Comparison of ENCODE assay signal across 31 cellular contexts in the genomic region with DNA sequence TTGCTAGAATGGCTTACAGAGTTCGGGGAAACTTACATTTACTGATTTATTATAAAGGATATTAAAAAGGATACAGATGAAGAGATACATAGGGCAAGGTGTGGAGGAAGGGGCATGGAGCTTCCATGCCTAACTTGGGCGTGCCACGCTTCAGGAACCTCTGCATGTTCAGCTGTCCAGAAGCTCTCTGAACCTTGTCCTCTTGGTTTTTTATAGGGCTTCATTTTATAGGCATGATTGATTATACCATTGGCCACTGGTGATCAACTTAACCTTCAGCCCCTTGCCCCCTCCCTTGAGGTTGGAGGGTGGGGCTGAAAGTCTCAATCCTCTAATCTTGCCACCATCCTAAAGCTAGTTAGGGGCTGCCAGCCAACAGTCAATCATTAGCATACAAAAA. TPM values are rescaled to one million over a fixed set of nuclear protein-coding genes. Genes with fewer than 3 reads are reported as not detected.
"Had no signal": no experiment of that assay in that cellular context is flagged by ENCODE, and none has a peak within 500 bp of the region (broad histone marks: within the 10 kb centered on the region; RNA-seq: fewer than 3 reads in every experiment).

No MANE protein-coding gene starts in this region.

- H2AFZ ChIP-seq: PC-9 had no signal

- DNase-seq: activated CD4-positive, alpha-beta T cell treated with anti-CD3 and anti-CD28 coated beads for 36 hours; activated CD4-positive, alpha-beta T cell treated with anti-CD3 and anti-CD28 coated beads, Interleukin-2, amount 10 ng/mL, durations not matched to agents 7 days and 5 days; activated CD4-positive, alpha-beta T cell treated with anti-CD3 and anti-CD28 coated beads, Interleukin-2, amount 50 U/mL, for 48 hours; activated CD8-positive, alpha-beta T cell treated with anti-CD3 and anti-CD28 coated beads, Interleukin-2, amount 10 ng/mL, durations not matched to agents 7 days and 5 days; activated gamma-delta T cell; activated naive CD4-positive, alpha-beta T cell treated with anti-CD3 and anti-CD28 coated beads for 36 hours; activated T-cell treated with anti-CD3 and anti-CD28 coated beads, Interleukin-2, amount 50 U/mL, for 24 hours; adrenal gland; Karpas-422; KBM-7; MG63; NCI-H1048; NCI-H1436 treated with DMSO at 0.1 percent for 48 hours; NCI-H1694 treated with DMSO at 0.1 percent for 48 hours; NCI-H2029; NCI-H510A treated with DMSO at 0.1 percent for 48 hours; NCI-H526 treated with DMSO at 0.1 percent for 48 hours; NCI-H774; PC-9; SHP77; SK-N-SH had no signal

- H3K9ac ChIP-seq: SK-N-SH had no signal

- H3K4me3 ChIP-seq: adrenal gland, MG63, PC-9, SJSA1 had no signal

- H3K4me2 ChIP-seq: PC-9, SK-N-SH had no signal

- H3K27ac Mint-ChIP-seq: activated CD4-positive, alpha-beta T cell treated with anti-CD3 and anti-CD28 coated beads for 36 hours; activated CD4-positive, alpha-beta T cell treated with anti-CD3 and anti-CD28 coated beads, Interleukin-2, amount 10 ng/mL, durations not matched to agents 7 days and 5 days; activated CD8-positive, alpha-beta T cell treated with anti-CD3 and anti-CD28 coated beads, Interleukin-2, amount 10 ng/mL, durations not matched to agents 7 days and 5 days; activated naive CD4-positive, alpha-beta T cell treated with anti-CD3 and anti-CD28 coated beads for 36 hours; activated naive CD4-positive, alpha-beta T cell treated with anti-CD3 and anti-CD28 coated beads, Interleukin-2, amount 50 U/mL, for 72 hours; activated T-cell treated with anti-CD3 and anti-CD28 coated beads, Interleukin-2, amount 50 U/mL, for 24 hours; activated T-helper 2 cell treated with anti-CD3 and anti-CD28 coated beads, Interferon-gamma antibody, Interleukin-2, Interleukin-4, amounts not matched to agents 10 μg/mL and 5 μg/mL and 100 μg/mL, durations not matched to agents 14 hours and 24 hours and 36 hours; brain; IgD-negative memory B cell; T-helper 1 cell treated with Interleukin-12 subunit alpha and Interleukin-12 subunit beta and Interleukin-4 antibody, amounts not matched to agents 30 μg/mL and 1 μg/mL, for 36 hours; T-helper 2 cell treated with Interferon-gamma antibody and Interleukin-4, amounts not matched to agents 5 μg/mL and 100 μg/mL, for 36 hours had no signal

- H3K9me3 ChIP-seq: adrenal gland, MG63, SJSA1, SK-N-SH had no signal

- H3K36me3 Mint-ChIP-seq: activated naive CD4-positive, alpha-beta T cell treated with anti-CD3 and anti-CD28 coated beads, Interleukin-2, amount 50 U/mL, for 72 hours; WTC11 had no signal

- H3K27me3 ChIP-seq: adrenal gland, MG63, SJSA1 had no signal

- H3K9me3 Mint-ChIP-seq: activated CD4-positive, alpha-beta T cell treated with anti-CD3 and anti-CD28 coated beads, Interleukin-2, amount 10 ng/mL, durations not matched to agents 7 days and 5 days; activated naive CD4-positive, alpha-beta T cell treated with anti-CD3 and anti-CD28 coated beads for 36 hours; activated naive CD4-positive, alpha-beta T cell treated with anti-CD3 and anti-CD28 coated beads, Interleukin-2, amount 50 U/mL, for 72 hours; activated T-cell treated with anti-CD3 and anti-CD28 coated beads, Interleukin-2, amount 50 U/mL, for 24 hours; activated T-helper 2 cell treated with anti-CD3 and anti-CD28 coated beads, Interferon-gamma antibody, Interleukin-2, Interleukin-4, amounts not matched to agents 10 μg/mL and 5 μg/mL and 100 μg/mL, durations not matched to agents 14 hours and 24 hours and 36 hours; brain; central memory CD8-positive, alpha-beta T cell; IgD-negative memory B cell; T-helper 1 cell treated with Interleukin-12 subunit alpha and Interleukin-12 subunit beta and Interleukin-4 antibody, amounts not matched to agents 30 μg/mL and 1 μg/mL, for 36 hours; T-helper 2 cell treated with Interferon-gamma antibody and Interleukin-4, amounts not matched to agents 5 μg/mL and 100 μg/mL, for 36 hours; WTC11 had no signal

- H3K36me3 ChIP-seq: adrenal gland, MG63, SJSA1 had no signal

- H3K4me1 Mint-ChIP-seq: activated CD4-positive, alpha-beta T cell treated with anti-CD3 and anti-CD28 coated beads, Interleukin-2, amount 10 ng/mL, durations not matched to agents 7 days and 5 days; central memory CD8-positive, alpha-beta T cell had no signal

- H3K4me3 Mint-ChIP-seq: activated CD4-positive, alpha-beta T cell treated with anti-CD3 and anti-CD28 coated beads for 36 hours; activated CD4-positive, alpha-beta T cell treated with anti-CD3 and anti-CD28 coated beads, Interleukin-2, amount 10 ng/mL, durations not matched to agents 7 days and 5 days; activated CD8-positive, alpha-beta T cell treated with anti-CD3 and anti-CD28 coated beads, Interleukin-2, amount 10 ng/mL, durations not matched to agents 7 days and 5 days; activated naive CD4-positive, alpha-beta T cell treated with anti-CD3 and anti-CD28 coated beads for 36 hours; activated T-cell treated with anti-CD3 and anti-CD28 coated beads, Interleukin-2, amount 50 U/mL, for 24 hours; brain; central memory CD8-positive, alpha-beta T cell; IgD-negative memory B cell; T-helper 1 cell treated with Interleukin-12 subunit alpha and Interleukin-12 subunit beta and Interleukin-4 antibody, amounts not matched to agents 30 μg/mL and 1 μg/mL, for 36 hours; T-helper 2 cell treated with Interferon-gamma antibody and Interleukin-4, amounts not matched to agents 5 μg/mL and 100 μg/mL, for 36 hours; WTC11 had no signal

- H3K9me2 ChIP-seq: SK-N-SH had no signal

- H3K27me3 Mint-ChIP-seq: activated CD4-positive, alpha-beta T cell treated with anti-CD3 and anti-CD28 coated beads for 36 hours; activated CD4-positive, alpha-beta T cell treated with anti-CD3 and anti-CD28 coated beads, Interleukin-2, amount 10 ng/mL, durations not matched to agents 7 days and 5 days; brain; central memory CD8-positive, alpha-beta T cell had no signal

- ATAC-seq: activated CD4-positive, alpha-beta T cell treated with anti-CD3 and anti-CD28 coated beads for 36 hours; activated CD4-positive, CD25-positive, alpha-beta regulatory T cell treated with anti-CD3 and anti-CD28 coated beads, Interleukin-2, amount 50 U/mL, for 24 hours; activated CD8-positive, alpha-beta T cell treated with anti-CD3 and anti-CD28 coated beads, Interleukin-2, amount 10 ng/mL, durations not matched to agents 7 days and 5 days; activated naive CD4-positive, alpha-beta T cell treated with anti-CD3 and anti-CD28 coated beads, Interleukin-2, amount 50 U/mL, for 72 hours; WTC11 had no signal

- H3K4me1 ChIP-seq: SJSA1 had no signal

- H3K27ac ChIP-seq: adrenal gland, PC-9, SJSA1 had no signal

RNA-seq across cellular contexts. Expression of a gene that starts 10.7 kb away (rescaled TPM):
- polyA plus RNA-seq: IgD-negative memory B cell had no signal
